Comparison of ENCODE assay signal across 3 cellular contexts in the genomic region with DNA sequence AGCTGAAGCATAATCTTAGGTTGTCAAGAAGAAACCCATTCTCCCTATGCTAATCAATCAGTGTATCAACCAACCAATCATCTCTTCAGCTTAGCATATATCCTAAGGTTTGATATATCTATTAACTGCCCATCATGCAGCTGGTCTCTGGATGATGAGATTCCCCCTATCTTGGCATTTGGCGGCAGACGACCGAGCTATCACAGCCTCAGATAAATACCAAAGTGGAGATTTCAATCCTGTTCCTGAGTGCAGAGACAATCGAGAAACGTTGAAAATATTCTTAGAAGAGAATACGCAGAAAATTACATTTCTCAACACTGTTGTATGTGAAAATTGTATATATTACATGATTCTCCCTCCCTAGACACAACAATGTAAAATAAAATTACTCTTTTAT.
TF ChIP-seq lines count a peak whose summit lies in the region.

No MANE protein-coding gene starts in this region.

TF ChIP-seq in SK-N-SH, 30 proteins besides CTCF, POLR2A, EP300 and RAD21 (continued from another document):
- TF ChIP-seq MEF2A (IDR thresholded peaks at IDR 0.05; ENCODE audit: borderline replicate concordance, low read depth) (no peak), RFX5 (IDR thresholded peaks at IDR 0.05; ENCODE audit: low read length) (no peak), GATA2 (CRISPR knock-in tag; IDR thresholded peaks at IDR 0.05) (peak; percentile 41)

TF ChIP-seq in SK-N-SH treated with all-trans-retinoic acid at 6 μM for 48 hours, 23 proteins besides CTCF, POLR2A, EP300 and RAD21 (continued from another document):
- TF ChIP-seq BACH2 (CRISPR knock-in tag; IDR thresholded peaks at IDR 0.05; ENCODE audit: borderline replicate concordance) = no peak
- TF ChIP-seq, protein P1, sequence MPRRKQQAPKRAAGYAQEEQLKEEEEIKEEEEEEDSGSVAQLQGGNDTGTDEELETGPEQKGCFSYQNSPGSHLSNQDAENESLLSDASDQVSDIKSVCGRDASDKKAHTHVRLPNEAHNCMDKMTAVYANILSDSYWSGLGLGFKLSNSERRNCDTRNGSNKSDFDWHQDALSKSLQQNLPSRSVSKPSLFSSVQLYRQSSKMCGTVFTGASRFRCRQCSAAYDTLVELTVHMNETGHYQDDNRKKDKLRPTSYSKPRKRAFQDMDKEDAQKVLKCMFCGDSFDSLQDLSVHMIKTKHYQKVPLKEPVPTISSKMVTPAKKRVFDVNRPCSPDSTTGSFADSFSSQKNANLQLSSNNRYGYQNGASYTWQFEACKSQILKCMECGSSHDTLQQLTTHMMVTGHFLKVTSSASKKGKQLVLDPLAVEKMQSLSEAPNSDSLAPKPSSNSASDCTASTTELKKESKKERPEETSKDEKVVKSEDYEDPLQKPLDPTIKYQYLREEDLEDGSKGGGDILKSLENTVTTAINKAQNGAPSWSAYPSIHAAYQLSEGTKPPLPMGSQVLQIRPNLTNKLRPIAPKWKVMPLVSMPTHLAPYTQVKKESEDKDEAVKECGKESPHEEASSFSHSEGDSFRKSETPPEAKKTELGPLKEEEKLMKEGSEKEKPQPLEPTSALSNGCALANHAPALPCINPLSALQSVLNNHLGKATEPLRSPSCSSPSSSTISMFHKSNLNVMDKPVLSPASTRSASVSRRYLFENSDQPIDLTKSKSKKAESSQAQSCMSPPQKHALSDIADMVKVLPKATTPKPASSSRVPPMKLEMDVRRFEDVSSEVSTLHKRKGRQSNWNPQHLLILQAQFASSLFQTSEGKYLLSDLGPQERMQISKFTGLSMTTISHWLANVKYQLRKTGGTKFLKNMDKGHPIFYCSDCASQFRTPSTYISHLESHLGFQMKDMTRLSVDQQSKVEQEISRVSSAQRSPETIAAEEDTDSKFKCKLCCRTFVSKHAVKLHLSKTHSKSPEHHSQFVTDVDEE (CRISPR knock-in tag; IDR thresholded peaks at IDR 0.05) = no peak
- TF ChIP-seq ZC3H10 (CRISPR knock-in tag; IDR thresholded peaks at IDR 0.05) = no peak
- TF ChIP-seq, protein P2, sequence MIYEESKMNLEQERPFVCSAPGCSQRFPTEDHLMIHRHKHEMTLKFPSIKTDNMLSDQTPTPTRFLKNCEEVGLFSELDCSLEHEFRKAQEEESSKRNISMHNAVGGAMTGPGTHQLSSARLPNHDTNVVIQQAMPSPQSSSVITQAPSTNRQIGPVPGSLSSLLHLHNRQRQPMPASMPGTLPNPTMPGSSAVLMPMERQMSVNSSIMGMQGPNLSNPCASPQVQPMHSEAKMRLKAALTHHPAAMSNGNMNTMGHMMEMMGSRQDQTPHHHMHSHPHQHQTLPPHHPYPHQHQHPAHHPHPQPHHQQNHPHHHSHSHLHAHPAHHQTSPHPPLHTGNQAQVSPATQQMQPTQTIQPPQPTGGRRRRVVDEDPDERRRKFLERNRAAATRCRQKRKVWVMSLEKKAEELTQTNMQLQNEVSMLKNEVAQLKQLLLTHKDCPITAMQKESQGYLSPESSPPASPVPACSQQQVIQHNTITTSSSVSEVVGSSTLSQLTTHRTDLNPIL (CRISPR knock-in tag; IDR thresholded peaks at IDR 0.05; ENCODE audit: low read depth) = no peak
- no peak for TF ChIP-seq ZFP30 (CRISPR knock-in tag; IDR thresholded peaks at IDR 0.05)
- no peak for TF ChIP-seq ISL1 (CRISPR knock-in tag; IDR thresholded peaks at IDR 0.05)
- TF ChIP-seq PPARA (CRISPR knock-in tag; IDR thresholded peaks at IDR 0.05; ENCODE audit: borderline replicate concordance) = no peak
- TF ChIP-seq, protein P3, sequence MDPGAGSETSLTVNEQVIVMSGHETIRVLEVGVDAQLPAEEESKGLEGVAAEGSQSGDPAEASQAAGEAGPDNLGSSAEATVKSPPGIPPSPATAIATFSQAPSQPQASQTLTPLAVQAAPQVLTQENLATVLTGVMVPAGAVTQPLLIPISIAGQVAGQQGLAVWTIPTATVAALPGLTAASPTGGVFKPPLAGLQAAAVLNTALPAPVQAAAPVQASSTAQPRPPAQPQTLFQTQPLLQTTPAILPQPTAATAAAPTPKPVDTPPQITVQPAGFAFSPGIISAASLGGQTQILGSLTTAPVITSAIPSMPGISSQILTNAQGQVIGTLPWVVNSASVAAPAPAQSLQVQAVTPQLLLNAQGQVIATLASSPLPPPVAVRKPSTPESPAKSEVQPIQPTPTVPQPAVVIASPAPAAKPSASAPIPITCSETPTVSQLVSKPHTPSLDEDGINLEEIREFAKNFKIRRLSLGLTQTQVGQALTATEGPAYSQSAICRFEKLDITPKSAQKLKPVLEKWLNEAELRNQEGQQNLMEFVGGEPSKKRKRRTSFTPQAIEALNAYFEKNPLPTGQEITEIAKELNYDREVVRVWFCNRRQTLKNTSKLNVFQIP (CRISPR knock-in tag; IDR thresholded peaks at IDR 0.05; ENCODE audit: borderline replicate concordance, low read depth) = no peak
- no peak for TF ChIP-seq TOX (CRISPR knock-in tag; IDR thresholded peaks at IDR 0.05; ENCODE audit: borderline replicate concordance)
- TF ChIP-seq RARB (CRISPR knock-in tag; IDR thresholded peaks at IDR 0.05) = no peak
- TF ChIP-seq ZFP3 (CRISPR knock-in tag; IDR thresholded peaks at IDR 0.05) = no peak
- no peak for TF ChIP-seq TCF4 (CRISPR knock-in tag; IDR thresholded peaks at IDR 0.05; ENCODE audit: borderline replicate concordance)

TF ChIP-seq in HEK293T, 16 proteins besides CTCF, POLR2A, EP300 and RAD21:
- no peak for TF ChIP-seq NFRKB (IDR thresholded peaks at IDR 0.05)
- no peak for TF ChIP-seq FOXM1 (IDR thresholded peaks at IDR 0.05; ENCODE audit: borderline replicate concordance)
- no peak for TF ChIP-seq ELF4 (IDR thresholded peaks at IDR 0.05)
- no peak for TF ChIP-seq FOXA1 (IDR thresholded peaks at IDR 0.05)
- TF ChIP-seq HDGF (IDR thresholded peaks at IDR 0.05; ENCODE audit: borderline replicate concordance) = no peak
- no peak for TF ChIP-seq FOXK2 (IDR thresholded peaks at IDR 0.05)
TF ChIP-seq in HEK293T: peak in this region for 0.
